In genomic region chr4:1285790-1286553, GRCh38 we compare ENCODE assay signal across 9 cellular contexts. TPM values are rescaled to one million over a fixed set of nuclear protein-coding genes. Genes with fewer than 3 reads are reported as not detected.
DNase-seq lines count a peak whose midpoint lies in the region; ATAC-seq and TF ChIP-seq lines count a peak whose summit lies in the region.
"Had no signal": no experiment of that assay in that cellular context is flagged by ENCODE, and none has a peak within 500 bp of the region (broad histone marks: within the 10 kb centered on the region; RNA-seq: fewer than 3 reads in every experiment).

No MANE protein-coding gene starts in this region.

- H3K36me3 ChIP-seq in Caco-2 (ENCODE audit: control insufficient read depth, insufficient read depth, low read length) (no peaks in the 10 kb centered on the region), lower lobe of right lung (no peaks in the 10 kb centered on the region)

- POLR2A ChIA-PET in Caco-2 (lab: Charles Lee) = no interaction called here
- POLR2A ChIA-PET in activated CD4-positive, alpha-beta memory T cell treated with anti-CD3 and anti-CD28 coated beads for 36 hours (lab: Charles Lee) = no interaction called here

- H3K9me3 ChIP-seq in Caco-2 (peaks cover 11% of the 10 kb centered on the region; the same call in 1 of the 2 replicates), lower lobe of right lung (no peaks in the 10 kb centered on the region)

- H3K4me3 Mint-ChIP-seq in Caco-2 (ENCODE audit: unreplicated experiment) = peak overlapping the region; percentile 48
- no peak overlapping the region for H3K4me3 Mint-ChIP-seq in activated CD4-positive, alpha-beta memory T cell treated with anti-CD3 and anti-CD28 coated beads for 36 hours

- H3K27ac Mint-ChIP-seq in Caco-2 (ENCODE audit: unreplicated experiment) = no peak overlapping the region
- H3K27ac Mint-ChIP-seq in activated CD4-positive, alpha-beta memory T cell treated with anti-CD3 and anti-CD28 coated beads for 36 hours = no peak overlapping the region

- CTCF ChIA-PET in Caco-2 (lab: Charles Lee) = no interaction called here
- CTCF ChIA-PET in activated CD4-positive, alpha-beta memory T cell treated with anti-CD3 and anti-CD28 coated beads for 36 hours (lab: Charles Lee) = interaction anchor here (0.6 to 3.3 kb wide), 20 partner anchors 8 to 471 kb away, joined by 3 to 28 read pairs (median 4); no protein-coding TSS in a partner anchor

- H3K27ac ChIP-seq in lower lobe of right lung = no peak overlapping the region

- peaks cover 5% of the 10 kb centered on the region for H3K36me3 Mint-ChIP-seq in Caco-2 (ENCODE audit: insufficient read depth, unreplicated experiment)
- no peaks in the 10 kb centered on the region for H3K36me3 Mint-ChIP-seq in activated CD4-positive, alpha-beta memory T cell treated with anti-CD3 and anti-CD28 coated beads for 36 hours

- no peaks in the 10 kb centered on the region for H3K4me1 Mint-ChIP-seq in Caco-2 (ENCODE audit: low read depth, unreplicated experiment)
- H3K4me1 Mint-ChIP-seq in activated CD4-positive, alpha-beta memory T cell treated with anti-CD3 and anti-CD28 coated beads for 36 hours (ENCODE audit: low read depth) = peaks cover 8% of the 10 kb centered on the region

- H3K27me3 ChIP-seq in Caco-2 (replicated peaks; ENCODE audit: control insufficient read depth, insufficient read depth, low read length) = no peaks in the 10 kb centered on the region
- H3K27me3 ChIP-seq in lower lobe of right lung (ENCODE audit: low read depth) = no peaks in the 10 kb centered on the region

- BruUV-seq in Caco-2 (replicated peaks; lab: Mats Ljungman, UMichigan) = no TSS peak

- H3K4me3 ChIP-seq in Caco-2 (ENCODE audit: low read depth, low read length) (no peak overlapping the region), lower lobe of right lung (no peak overlapping the region)

- TF ChIP-seq CTCF in Caco-2 (IDR thresholded peaks at IDR 0.05; ENCODE audit: insufficient read depth in 1 of 2, low read depth in 1 of 2, low read length in 1 of 2, severe bottlenecking in 1 of 2, unreplicated experiment in 1 of 2) = no peak
- TF ChIP-seq CTCF in lower lobe of right lung (IDR thresholded peaks at IDR 0.05) = peak; percentile 15

- DNase-seq in Caco-2 (no peak), HUDEP-2 (lab: John Stamatoyannopoulos, UW; ENCODE audit: unreplicated experiment in 76 of 76) (peak in 46 of 76 experiments; percentile 1 to 75 (median 20)), lower lobe of right lung (no peak), epidermal melanocyte (ENCODE audit: insufficient read length, low spot score) (no peak), left colon (no peak), ureter (ENCODE audit: low spot score) (no peak)
- DNase-seq in activated CD4-positive, alpha-beta memory T cell treated with anti-CD3 and anti-CD28 coated beads for 36 hours = peak; percentile 72
- DNase-seq: NCI-H1930 had no signal

- intact Hi-C loops in Caco-2 (cut with micrococcal nuclease; ENCODE audit: unreplicated experiment) (no loop called here), lower lobe of right lung (cut with DNase I) (no loop called here), left colon (cut with DNase I, micrococcal nuclease) (no loop called here)
- intact Hi-C loops in activated CD4-positive, alpha-beta memory T cell treated with anti-CD3 and anti-CD28 coated beads for 36 hours (cut with micrococcal nuclease) = loop anchor here (5.0 kb wide), 2 partner anchors 154 to 274 kb away; partner anchors contain the start of gene FGFRL1

- H3K9me3 Mint-ChIP-seq in Caco-2 (ENCODE audit: unreplicated experiment) = peaks cover 10% of the 10 kb centered on the region
- peaks cover 4% of the 10 kb centered on the region for H3K9me3 Mint-ChIP-seq in activated CD4-positive, alpha-beta memory T cell treated with anti-CD3 and anti-CD28 coated beads for 36 hours

- ATAC-seq in lower lobe of right lung (no peak), left colon (no peak), GM18868 (IDR thresholded peaks at IDR 0.05; ENCODE audit: unreplicated experiment) (no peak)

- no peaks in the 10 kb centered on the region for H3K27me3 Mint-ChIP-seq in Caco-2 (ENCODE audit: insufficient read depth, unreplicated experiment)
- no peaks in the 10 kb centered on the region for H3K27me3 Mint-ChIP-seq in activated CD4-positive, alpha-beta memory T cell treated with anti-CD3 and anti-CD28 coated beads for 36 hours

- H3K4me1 ChIP-seq in Caco-2 (peaks cover 8% of the 10 kb centered on the region; the same call in 1 of the 2 replicates), lower lobe of right lung (peaks cover 14% of the 10 kb centered on the region)

RNA-seq across cellular contexts. Expression of gene MAEA, which starts 3.7 kb away (rescaled TPM):
- total RNA-seq in Caco-2 (2022) (81.1 and 89.3 TPM in 2 replicates), lower lobe of right lung (65.8 TPM), left colon (100 to 1,000 TPM in 1 of 2 donors, 10 to 100 TPM in 1; 88.7 to 101 TPM), ureter (75.3 TPM)
- 10 to 100 TPM; 47.3 to 50.3 TPM for total RNA-seq in activated CD4-positive, alpha-beta memory T cell treated with anti-CD3 and anti-CD28 coated beads for 36 hours

RNA-seq across cellular contexts. Expression of gene CTBP1, which starts 37.0 kb away (rescaled TPM):
- total RNA-seq in Caco-2 (2022) (184 TPM in 2 replicates), lower lobe of right lung (165 TPM), left colon (100 to 1,000 TPM; 156 to 180 TPM), ureter (171 TPM)
- 100 to 1,000 TPM; 154 to 162 TPM for total RNA-seq in activated CD4-positive, alpha-beta memory T cell treated with anti-CD3 and anti-CD28 coated beads for 36 hours

Comparison
In these comparisons a context has a peak if more than half of its experiments do, and no peak if none do; other contexts are left out.
1. DNase-seq: peak in HUDEP-2 (46 of 76) and activated CD4-positive, alpha-beta memory T cell treated with anti-CD3 and anti-CD28 coated beads for 36 hours (single experiment); none in Caco-2 (0 of 2), lower lobe of right lung (single experiment), epidermal melanocyte (single experiment), left colon (0 of 2) and ureter (single experiment).